In the genomic region with DNA sequence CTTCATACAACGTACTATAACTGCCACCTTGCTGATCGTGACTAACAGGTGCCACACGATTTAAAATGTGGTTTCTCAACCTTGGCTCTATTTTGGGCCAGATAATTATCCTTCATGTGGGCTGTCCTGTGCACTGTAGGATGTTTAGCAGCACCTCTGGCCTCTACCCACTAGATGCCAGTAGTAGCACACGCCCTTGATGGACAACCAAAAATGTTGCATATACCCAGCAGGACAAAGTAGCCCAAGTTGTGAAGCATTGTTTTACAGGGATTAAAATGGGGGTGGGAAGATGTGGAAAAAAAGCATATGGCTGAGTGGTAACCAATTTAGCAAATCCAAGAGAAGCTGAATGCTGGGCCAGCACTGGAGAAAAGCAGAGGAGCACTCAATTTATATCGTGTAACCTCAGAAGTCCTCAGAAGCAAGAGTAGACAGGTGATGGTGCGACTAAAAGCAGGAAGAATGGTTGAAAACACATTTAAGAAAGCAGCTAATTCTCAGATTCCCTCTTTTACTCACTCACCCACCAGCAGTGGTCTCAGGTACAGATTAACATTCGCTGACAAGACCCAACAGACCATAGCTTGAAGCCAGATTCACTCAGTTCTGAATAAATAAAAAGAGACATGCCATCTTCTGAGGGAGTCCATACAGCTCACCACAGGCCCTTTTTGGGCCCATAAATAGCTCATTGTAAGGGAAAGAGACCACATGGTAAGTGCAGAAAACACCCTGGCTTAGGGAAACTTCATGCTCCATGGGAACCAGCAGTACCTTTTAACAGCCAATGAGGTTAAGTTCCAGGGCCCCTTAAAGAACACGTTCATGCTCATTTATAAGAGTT, we compare ENCODE assay signal across 8 cellular contexts. TPM values are rescaled to one million over a fixed set of nuclear protein-coding genes. Genes with fewer than 3 reads are reported as not detected.
DNase-seq lines count a peak whose midpoint lies in the region; ATAC-seq and TF ChIP-seq lines count a peak whose summit lies in the region.

No MANE protein-coding gene starts in this region.

- H3K27me3 ChIP-seq in cardiac muscle cell (no peaks in the 10 kb centered on the region), spleen (replicated peaks in 1 of 7) (no peaks in the 10 kb centered on the region)

- intact Hi-C loops in spleen (cut with DNase I; ENCODE audit: low total_unique reads) = loop anchor here (5.0 to 10.0 kb wide), 2 partner anchors 328 to 430 kb away; no protein-coding TSS in a partner anchor

- H3K36me3 ChIP-seq in cardiac muscle cell (peaks cover 4% of the 10 kb centered on the region), spleen (peaks cover 0 to 37% (median 0%) of the 10 kb centered on the region in 6 donors)

- TF ChIP-seq CTCF in GM12864 (IDR thresholded peaks at IDR 0.05; ENCODE audit: low read depth, low read length, missing control alignments) = peak; percentile 89
- peak; percentile 50 for TF ChIP-seq CTCF in HFF-Myc (IDR thresholded peaks at IDR 0.05; ENCODE audit: low read depth, low read length, missing control alignments)
- TF ChIP-seq CTCF in cardiac muscle cell (IDR thresholded peaks at IDR 0.05; ENCODE audit: low read depth, low read length) = peak; percentile 46
- peak; percentile 23 to 72 (median 57) for TF ChIP-seq CTCF in spleen (IDR thresholded peaks at IDR 0.05 in 8 of 11, conservative IDR thresholded peaks at IDR 0.05 in 3 of 11)

- H3K4me1 ChIP-seq in cardiac muscle cell (ENCODE audit: low read depth) (no peaks in the 10 kb centered on the region), spleen (peaks cover 0 to 15% (median 4%) of the 10 kb centered on the region in 6 donors)

- H3K27ac ChIP-seq in cardiac muscle cell = no peak overlapping the region
- peak overlapping the region in 1 of 8 donors; percentile 34 for H3K27ac ChIP-seq in spleen

- no peak for TF ChIP-seq POLR2A in spleen (IDR thresholded peaks at IDR 0.05)

- H3K9me3 ChIP-seq in cardiac muscle cell (ENCODE audit: low read depth) = no peaks in the 10 kb centered on the region
- H3K9me3 ChIP-seq in spleen = no peaks in the 10 kb centered on the region

- DNase-seq in GM12864 (ENCODE audit: low read depth) (peak; percentile 25), HFF-Myc (ENCODE audit: extremely low read depth, low read depth) (no peak), OCI-M1 (lab: John Stamatoyannopoulos, UW) (peak; percentile 66), cardiac muscle cell (ENCODE audit: low read depth in 1 of 2, low spot score in 1 of 2) (peak; percentile 34 to 54), spleen (no peak), DMS79 (lab: John Stamatoyannopoulos, UW) (no peak)
- DNase-seq in activated effector memory CD4-positive, alpha-beta T cell treated with Interleukin-2 at 50 U/mL for 16 hours = peak; percentile 24

- WGBS in spleen, 5 donors = 60 to 67% (median 62%) methylated on average over 8 of the region's 8 CpGs

- ATAC-seq in GM19463 (IDR thresholded peaks at IDR 0.05; ENCODE audit: unreplicated experiment) = no peak

- H3K4me3 ChIP-seq in GM12864 (ENCODE audit: low read depth, low read length) (no peak overlapping the region), HFF-Myc (replicated peaks; ENCODE audit: low read depth, low read length) (no peak overlapping the region), cardiac muscle cell (no peak overlapping the region), spleen (no peak overlapping the region)

RNA-seq across cellular contexts. Expression of a gene that starts 50.6 kb away (rescaled TPM):
- 9.3 and 36.5 TPM in 2 replicates for total RNA-seq in cardiac muscle cell
- 3.1 and 3.4 TPM in 2 replicates for polyA plus RNA-seq in cardiac muscle cell
- 100 to 1,000 TPM in 4 of 7 donors, 10 to 100 TPM in 3; 49.4 to 138 (median 112) TPM for total RNA-seq in spleen
- polyA plus RNA-seq in spleen = 1 to 10 TPM; 2.6 to 5.0 (median 2.7) TPM

Comparison
In these comparisons a context has a peak if more than half of its experiments do, and no peak if none do; other contexts are left out.
1. DNase-seq: peak in GM12864 (single experiment), OCI-M1 (single experiment), activated effector memory CD4-positive, alpha-beta T cell treated with Interleukin-2 at 50 U/mL for 16 hours (single experiment) and cardiac muscle cell (2 of 2); none in HFF-Myc (single experiment), spleen (single experiment) and DMS79 (single experiment).
2. Peak in every context shown above with its lines, with median percentiles within 50 percentile points of each other: CTCF ChIP-seq.